Comparison of ENCODE assay signal across 9 cellular contexts in genomic region chr4:165327211-165328100, GRCh38. TPM values are rescaled to one million over a fixed set of nuclear protein-coding genes. Genes with fewer than 3 reads are reported as not detected.
DNase-seq lines count a peak whose midpoint lies in the region; ATAC-seq and TF ChIP-seq lines count a peak whose summit lies in the region.
"Had no signal": no experiment of that assay in that cellular context is flagged by ENCODE, and none has a peak within 500 bp of the region (broad histone marks: within the 10 kb centered on the region; RNA-seq: fewer than 3 reads in every experiment).

TSS of gene MSMO1 (plus strand) at chr4:165327669. CDS start at chr4:165333371, 5,702 bp downstream.

- POLR2A ChIA-PET in activated B cell treated with CpG ODN at 0.5 μM for 24 hours (lab: Charles Lee) = interaction anchor here (0.5 to 2.4 kb wide), 10 partner anchors 15 to 1833 kb away, joined by 3 to 16 read pairs (median 6); partner anchors contain the start of genes TMA16 and TMEM192

- intact Hi-C loops in activated B cell treated with CpG ODN at 0.5 μM for 24 hours (cut with micrococcal nuclease) = loop anchor here (1.0 to 2.0 kb wide), 7 partner anchors 14 to 1662 kb away; partner anchors contain the start of genes KLHL2 and TMEM192

- ATAC-seq in GM19025 (IDR thresholded peaks at IDR 0.05; ENCODE audit: low read depth, unreplicated experiment) = peak; percentile 97
- ATAC-seq in HG03280 (IDR thresholded peaks at IDR 0.05; ENCODE audit: unreplicated experiment) = peak; percentile 98
- ATAC-seq in activated B cell treated with CpG ODN at 0.5 μM for 24 hours (ENCODE audit: low read depth) = peak; percentile 96

- DNase-seq in AG09319 (ENCODE audit: extremely low read depth, low read depth) (peak; percentile 97), NCI-H345 (lab: John Stamatoyannopoulos, UW) (peak; percentile 98), activated B cell treated with CpG ODN at 0.5 μM for 24 hours (peak; percentile 92), immature natural killer cell (peak; percentile 96 to 97 (median 97)), smooth muscle cell of the brain vasculature (ENCODE audit: low read depth, low spot score) (peak; percentile 98)
- DNase-seq in central memory CD4-positive, alpha-beta T cell = peak; percentile 98

- H3K4me3 Mint-ChIP-seq in activated B cell treated with CpG ODN at 0.5 μM for 24 hours = no peak within 1 kb of the TSS
- H3K4me3 Mint-ChIP-seq in immature natural killer cell = no peak within 1 kb of the TSS
- H3K4me3 Mint-ChIP-seq: activated naive CD4-positive, alpha-beta T cell treated with anti-CD3 and anti-CD28 coated beads, Interleukin-2, amount 50 U/mL, for 24 hours had no signal

- no peaks in the 10 kb centered on the region for H3K9me3 Mint-ChIP-seq in activated B cell treated with CpG ODN at 0.5 μM for 24 hours
- no peaks in the 10 kb centered on the region for H3K9me3 Mint-ChIP-seq in immature natural killer cell
- H3K9me3 Mint-ChIP-seq: activated naive CD4-positive, alpha-beta T cell treated with anti-CD3 and anti-CD28 coated beads, Interleukin-2, amount 50 U/mL, for 24 hours had no signal

- CTCF ChIA-PET in activated B cell treated with CpG ODN at 0.5 μM for 24 hours (lab: Charles Lee) = interaction anchor here (1.0 to 1.5 kb wide), 2 partner anchors 196 to 214 kb away, joined by 7 to 10 read pairs; partner anchors contain the start of gene TMEM192

- H3K4me1 Mint-ChIP-seq in activated B cell treated with CpG ODN at 0.5 μM for 24 hours = peaks cover 40% of the 10 kb centered on the region
- peaks cover 0 to 34% of the 10 kb centered on the region in 2 donors for H3K4me1 Mint-ChIP-seq in immature natural killer cell

- no peaks in the 10 kb centered on the region for H3K27me3 Mint-ChIP-seq in activated B cell treated with CpG ODN at 0.5 μM for 24 hours
- H3K27me3 Mint-ChIP-seq in immature natural killer cell (ENCODE audit: low read depth in 3 of 3) = peaks cover 0 to 1% (median 0%) of the 10 kb centered on the region in 3 donors
- H3K27me3 Mint-ChIP-seq: activated naive CD4-positive, alpha-beta T cell treated with anti-CD3 and anti-CD28 coated beads, Interleukin-2, amount 50 U/mL, for 24 hours had no signal

- H3K27ac Mint-ChIP-seq in activated B cell treated with CpG ODN at 0.5 μM for 24 hours (no peak within 1 kb of the TSS), immature natural killer cell (no peak within 1 kb of the TSS)

- TF ChIP-seq CTCF in AG09319 (IDR thresholded peaks at IDR 0.05; ENCODE audit: low read depth, low read length) (no peak), activated B cell treated with CpG ODN at 0.5 μM for 24 hours (IDR thresholded peaks at IDR 0.05) (no peak)

- H3K36me3 Mint-ChIP-seq in activated B cell treated with CpG ODN at 0.5 μM for 24 hours (ENCODE audit: low read depth) (peaks cover 25% of the 10 kb centered on the region), immature natural killer cell (no peaks in the 10 kb centered on the region)

RNA-seq across cellular contexts. Expression of gene MSMO1, which starts in this region (rescaled TPM):
- 74.6 and 87.9 TPM in 2 replicates for total RNA-seq in activated B cell treated with CpG ODN at 0.5 μM for 24 hours
- 10 to 100 TPM; 22.2 to 23.8 (median 22.5) TPM for polyA plus RNA-seq in immature natural killer cell

Comparison
In these comparisons a context has a peak if more than half of its experiments do, and no peak if none do; other contexts are left out.
1. Peak in every context shown above with its lines: DNase-seq and ATAC-seq.